8 cellular contexts compared by ENCODE assay signal in genomic region chr6:89432875-89433636, GRCh38. TPM values are rescaled to one million over a fixed set of nuclear protein-coding genes. Genes with fewer than 3 reads are reported as not detected.
DNase-seq lines count a peak whose midpoint lies in the region; ATAC-seq lines count a peak whose summit lies in the region.

Gene ANKRD6, plus strand, starts transcription at chr6:89433152. Its CDS starts 133,825 bp downstream, at chr6:89566977.

- no peaks in the 10 kb centered on the region for H3K36me3 Mint-ChIP-seq in activated CD4-positive, alpha-beta memory T cell treated with anti-CD3 and anti-CD28 coated beads for 36 hours
- no peaks in the 10 kb centered on the region for H3K36me3 Mint-ChIP-seq in memory B cell

- CTCF ChIA-PET in activated CD4-positive, alpha-beta memory T cell treated with anti-CD3 and anti-CD28 coated beads for 36 hours (lab: Charles Lee) = interaction anchor here (0.6 to 5.4 kb wide), 33 partner anchors 10 to 534 kb away, joined by 3 to 91 read pairs (median 4); partner anchors contain the start of genes LYRM2, MDN1, RNGTT and RRAGD

- DNase-seq in AG08395 (ENCODE audit: low spot score) (peak; percentile 64), NCI-H446 (lab: John Stamatoyannopoulos, UW) (peak; percentile 19 to 78), memory B cell (ENCODE audit: low spot score in 2 of 2) (peak; percentile 92 to 98)
- DNase-seq in activated CD4-positive, alpha-beta memory T cell treated with anti-CD3 and anti-CD28 coated beads for 36 hours = peak; percentile 85
- DNase-seq in effector CD4-positive, alpha-beta T cell = peak; percentile 73
- DNase-seq in stimulated activated CD8-positive, alpha-beta memory T cell treated with anti-CD3 and anti-CD28 coated beads, Interleukin-12 subunit alpha, Interleukin-12 subunit beta, amount 100 ng/mL, for 4 hours (ENCODE audit: low read depth) = peak; percentile 78

- peak within 1 kb of the TSS; percentile 30 for H3K27ac Mint-ChIP-seq in activated CD4-positive, alpha-beta memory T cell treated with anti-CD3 and anti-CD28 coated beads for 36 hours
- peak within 1 kb of the TSS; percentile 45 for H3K27ac Mint-ChIP-seq in memory B cell

- POLR2A ChIA-PET in activated CD4-positive, alpha-beta memory T cell treated with anti-CD3 and anti-CD28 coated beads for 36 hours (lab: Charles Lee) = interaction anchor here (1.0 kb wide), 1 partner anchor 206 kb away, joined by 5 read pairs; the partner anchor contains the start of gene LYRM2

- no peaks in the 10 kb centered on the region for H3K9me3 Mint-ChIP-seq in activated CD4-positive, alpha-beta memory T cell treated with anti-CD3 and anti-CD28 coated beads for 36 hours
- no peaks in the 10 kb centered on the region for H3K9me3 Mint-ChIP-seq in memory B cell

- H3K4me3 Mint-ChIP-seq in activated CD4-positive, alpha-beta memory T cell treated with anti-CD3 and anti-CD28 coated beads for 36 hours = peak within 1 kb of the TSS; percentile 69
- peak within 1 kb of the TSS; percentile 82 for H3K4me3 Mint-ChIP-seq in memory B cell

- ATAC-seq in GM18520 (IDR thresholded peaks at IDR 0.05; ENCODE audit: unreplicated experiment) = peak; percentile 77
- ATAC-seq in HG03066 (IDR thresholded peaks at IDR 0.05; ENCODE audit: low read depth, unreplicated experiment) = peak; percentile 91
- ATAC-seq in memory B cell (ENCODE audit: low read depth) = peak; percentile 92

- H3K4me1 Mint-ChIP-seq in activated CD4-positive, alpha-beta memory T cell treated with anti-CD3 and anti-CD28 coated beads for 36 hours (ENCODE audit: low read depth) = peaks cover 21% of the 10 kb centered on the region
- peaks cover 10% of the 10 kb centered on the region for H3K4me1 Mint-ChIP-seq in memory B cell

- intact Hi-C loops in activated CD4-positive, alpha-beta memory T cell treated with anti-CD3 and anti-CD28 coated beads for 36 hours (cut with micrococcal nuclease) = loop anchor here (1.0 to 10.0 kb wide), 7 partner anchors 20 to 1042 kb away; partner anchors contain the start of genes CASP8AP2, LYRM2 and RRAGD

- H3K27me3 Mint-ChIP-seq in activated CD4-positive, alpha-beta memory T cell treated with anti-CD3 and anti-CD28 coated beads for 36 hours = peaks cover 1% of the 10 kb centered on the region
- no peaks in the 10 kb centered on the region for H3K27me3 Mint-ChIP-seq in memory B cell

RNA-seq across cellular contexts. Expression of gene ANKRD6, which starts in this region (rescaled TPM):
- total RNA-seq in activated CD4-positive, alpha-beta memory T cell treated with anti-CD3 and anti-CD28 coated beads for 36 hours = 1 to 10 TPM; 3.1 to 4.0 TPM

Comparison
In these comparisons a context has a peak if more than half of its experiments do, and no peak if none do; other contexts are left out.
1. Peak in every context shown above with its lines: DNase-seq and ATAC-seq.